ENCODE assay signal across 11 cellular contexts in genomic region chr1:13297216-13297931, GRCh38. TPM values are rescaled to one million over a fixed set of nuclear protein-coding genes. Genes with fewer than 3 reads are reported as not detected.
"Had no signal": no experiment of that assay in that cellular context is flagged by ENCODE, and none has a peak within 500 bp of the region (broad histone marks: within the 10 kb centered on the region; RNA-seq: fewer than 3 reads in every experiment).

No MANE protein-coding gene starts in this region.

RNA-seq across cellular contexts. Expression of gene PRAMEF33, which starts 6.0 kb away (rescaled TPM):
- total RNA-seq: OCI-LY7, PC-3, PC-9, Peyer's patch, Right ventricle myocardium inferior, Right ventricle myocardium superior, RPMI7951, SJCRH30, SJSA1, SK-MEL-5 had no signal
- polyA plus RNA-seq: SK-N-SH had no signal

RNA-seq across cellular contexts. Expression of gene PRAMEF8, which starts 12.4 kb away (rescaled TPM):
- total RNA-seq: OCI-LY7, PC-3, PC-9, Peyer's patch, Right ventricle myocardium inferior, Right ventricle myocardium superior, RPMI7951, SJCRH30, SJSA1, SK-MEL-5 had no signal
- polyA plus RNA-seq: SK-N-SH had no signal

RNA-seq across cellular contexts. Expression of gene PRAMEF15, which starts 18.0 kb away (rescaled TPM):
- total RNA-seq: OCI-LY7, PC-3, PC-9, Peyer's patch, Right ventricle myocardium inferior, Right ventricle myocardium superior, RPMI7951, SJCRH30, SJSA1, SK-MEL-5 had no signal
- polyA plus RNA-seq: SK-N-SH had no signal

RNA-seq across cellular contexts. Expression of gene PRAMEF5, which starts 43.4 kb away (rescaled TPM):
- total RNA-seq: OCI-LY7, PC-3, PC-9, Peyer's patch, Right ventricle myocardium inferior, Right ventricle myocardium superior, RPMI7951, SJCRH30, SJSA1, SK-MEL-5 had no signal
- polyA plus RNA-seq: SK-N-SH had no signal

RNA-seq across cellular contexts. Expression of gene PRAMEF14, which starts 49.6 kb away (rescaled TPM):
- total RNA-seq: OCI-LY7, PC-3, PC-9, Peyer's patch, Right ventricle myocardium inferior, Right ventricle myocardium superior, RPMI7951, SJCRH30, SJSA1, SK-MEL-5 had no signal
- polyA plus RNA-seq: SK-N-SH had no signal
